ENCODE assay signal across 8 cellular contexts in genomic region chrX:46686003-46686645, GRCh38.
A peak's percentile ranks its signal among the peaks of the same experiment; 100 is the strongest.
DNase-seq lines count a peak whose midpoint lies in the region; TF ChIP-seq lines count a peak whose summit lies in the region.

No MANE protein-coding gene starts in this region.

- H3K9me3 Mint-ChIP-seq in activated CD4-positive, alpha-beta memory T cell treated with anti-CD3 and anti-CD28 coated beads, Interleukin-2, amount 10 ng/mL, durations not matched to agents 7 days and 5 days: no peaks in the 10 kb centered on the region
- peaks cover 7% of the 10 kb centered on the region for H3K9me3 Mint-ChIP-seq in progenitor cell of endocrine pancreas (ENCODE audit: low read depth)

- H3K4me3 Mint-ChIP-seq in activated CD4-positive, alpha-beta memory T cell treated with anti-CD3 and anti-CD28 coated beads, Interleukin-2, amount 10 ng/mL, durations not matched to agents 7 days and 5 days: no peak overlapping the region
- no peak overlapping the region for H3K4me3 Mint-ChIP-seq in progenitor cell of endocrine pancreas (ENCODE audit: low read depth)

- CTCF ChIA-PET in activated CD4-positive, alpha-beta memory T cell treated with anti-CD3 and anti-CD28 coated beads, Interleukin-2, amount 10 ng/mL, durations not matched to agents 7 days and 5 days (lab: Charles Lee): interaction anchor here (0.6 to 1.6 kb wide), 7 partner anchors 13 to 159 kb away, joined by 3 to 7 read pairs (median 3); no protein-coding TSS in a partner anchor

- peak; percentile 27 for DNase-seq in GM13976 (ENCODE audit: low spot score)
- DNase-seq in MV-4-11 (lab: John Stamatoyannopoulos, UW): peak; percentile 23
- peak; percentile 50 for DNase-seq in activated CD4-positive, alpha-beta memory T cell treated with anti-CD3 and anti-CD28 coated beads, Interleukin-2, amount 10 ng/mL, durations not matched to agents 7 days and 5 days
- DNase-seq in fibroblast of the conjunctiva (ENCODE audit: low read depth): peak; percentile 16
- no peak for DNase-seq in progenitor cell of endocrine pancreas (ENCODE audit: low spot score, unreplicated experiment)
- no peak for DNase-seq in UCSD-AML1 (lab: John Stamatoyannopoulos, UW; ENCODE audit: unreplicated experiment)
- no peak for DNase-seq in GOT3 (lab: John Stamatoyannopoulos, UW)

- POLR2A ChIA-PET in activated CD4-positive, alpha-beta memory T cell treated with anti-CD3 and anti-CD28 coated beads, Interleukin-2, amount 10 ng/mL, durations not matched to agents 7 days and 5 days (lab: Charles Lee): no interaction called here

- no peaks in the 10 kb centered on the region for H3K36me3 Mint-ChIP-seq in activated CD4-positive, alpha-beta memory T cell treated with anti-CD3 and anti-CD28 coated beads, Interleukin-2, amount 10 ng/mL, durations not matched to agents 7 days and 5 days (ENCODE audit: low read depth)
- H3K36me3 Mint-ChIP-seq in progenitor cell of endocrine pancreas (ENCODE audit: insufficient read depth): no peaks in the 10 kb centered on the region

- TF ChIP-seq CTCF in C4-2B (conservative IDR thresholded peaks at IDR 0.05) (peak; percentile 78), GM13976 (IDR thresholded peaks at IDR 0.05; ENCODE audit: borderline replicate concordance, control extremely low read depth, extremely low read depth, insufficient read depth, missing control alignments) (peak; percentile 57), progenitor cell of endocrine pancreas (IDR thresholded peaks at IDR 0.05; ENCODE audit: unreplicated experiment) (peak; percentile 67)

- H3K27ac Mint-ChIP-seq in activated CD4-positive, alpha-beta memory T cell treated with anti-CD3 and anti-CD28 coated beads, Interleukin-2, amount 10 ng/mL, durations not matched to agents 7 days and 5 days: no peak overlapping the region
- H3K27ac Mint-ChIP-seq in progenitor cell of endocrine pancreas: no peak overlapping the region

- in situ Hi-C loops in GM13976 (cut with MboI; ENCODE audit: low sequenced_read_pairs, unreplicated experiment): no loop called here

- H3K27ac ChIP-seq in C4-2B: no peak overlapping the region

- no peaks in the 10 kb centered on the region for H3K27me3 Mint-ChIP-seq in activated CD4-positive, alpha-beta memory T cell treated with anti-CD3 and anti-CD28 coated beads, Interleukin-2, amount 10 ng/mL, durations not matched to agents 7 days and 5 days
- no peaks in the 10 kb centered on the region for H3K27me3 Mint-ChIP-seq in progenitor cell of endocrine pancreas

- H3K4me1 Mint-ChIP-seq in activated CD4-positive, alpha-beta memory T cell treated with anti-CD3 and anti-CD28 coated beads, Interleukin-2, amount 10 ng/mL, durations not matched to agents 7 days and 5 days: peaks cover 12% of the 10 kb centered on the region
- peaks cover 2% of the 10 kb centered on the region for H3K4me1 Mint-ChIP-seq in progenitor cell of endocrine pancreas (ENCODE audit: low read depth)

Comparison
In these comparisons a context has a peak if more than half of its experiments do, and no peak if none do; other contexts are left out.
1. DNase-seq: peak in GM13976 (single experiment), MV-4-11 (single experiment), activated CD4-positive, alpha-beta memory T cell treated with anti-CD3 and anti-CD28 coated beads, Interleukin-2, amount 10 ng/mL, durations not matched to agents 7 days and 5 days (single experiment) and fibroblast of the conjunctiva (single experiment); none in progenitor cell of endocrine pancreas (single experiment), UCSD-AML1 (single experiment) and GOT3 (single experiment).
2. Peak in every context shown above with its lines, with median percentiles within 50 percentile points of each other: CTCF ChIP-seq.